In genomic region chr14:88385212-88386101, GRCh38 we compare ENCODE assay signal across 8 cellular contexts. TPM values are rescaled to one million over a fixed set of nuclear protein-coding genes. Genes with fewer than 3 reads are reported as not detected.
DNase-seq lines count a peak whose midpoint lies in the region; ATAC-seq, FAIRE-seq and TF ChIP-seq lines count a peak whose summit lies in the region.

A gene with protein sequence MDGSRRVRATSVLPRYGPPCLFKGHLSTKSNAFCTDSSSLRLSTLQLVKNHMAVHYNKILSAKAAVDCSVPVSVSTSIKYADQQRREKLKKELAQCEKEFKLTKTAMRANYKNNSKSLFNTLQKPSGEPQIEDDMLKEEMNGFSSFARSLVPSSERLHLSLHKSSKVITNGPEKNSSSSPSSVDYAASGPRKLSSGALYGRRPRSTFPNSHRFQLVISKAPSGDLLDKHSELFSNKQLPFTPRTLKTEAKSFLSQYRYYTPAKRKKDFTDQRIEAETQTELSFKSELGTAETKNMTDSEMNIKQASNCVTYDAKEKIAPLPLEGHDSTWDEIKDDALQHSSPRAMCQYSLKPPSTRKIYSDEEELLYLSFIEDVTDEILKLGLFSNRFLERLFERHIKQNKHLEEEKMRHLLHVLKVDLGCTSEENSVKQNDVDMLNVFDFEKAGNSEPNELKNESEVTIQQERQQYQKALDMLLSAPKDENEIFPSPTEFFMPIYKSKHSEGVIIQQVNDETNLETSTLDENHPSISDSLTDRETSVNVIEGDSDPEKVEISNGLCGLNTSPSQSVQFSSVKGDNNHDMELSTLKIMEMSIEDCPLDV (plus strand): TSS chr14:88385657. CDS start chr14:88385819, 162 bp downstream.

- no peaks in the 10 kb centered on the region for H3K9me3 ChIP-seq in WERI-Rb-1 (ENCODE audit: severe bottlenecking)
- no peaks in the 10 kb centered on the region for H3K9me3 ChIP-seq in iPS-20b (ENCODE audit: insufficient read depth, low read depth, low read length)
- H3K9me3 ChIP-seq in skeletal muscle tissue (ENCODE audit: control insufficient read depth in 3 of 3, low read length in 3 of 3), result no peaks in the 10 kb centered on the region

- FAIRE-seq in bronchial epithelial cell (lab: Jason Lieb, UNC), result no peak

- H3K4me3 ChIP-seq in ACC112 (ENCODE audit: low read depth, low read length) (peak within 1 kb of the TSS; percentile 98), WERI-Rb-1 (ENCODE audit: low read depth, low read length) (peak within 1 kb of the TSS; percentile 72), bronchial epithelial cell (ENCODE audit: low read depth, low read length) (peak within 1 kb of the TSS; percentile 92), iPS-20b (ENCODE audit: low read length) (peak within 1 kb of the TSS; percentile 89), skeletal muscle tissue (ENCODE audit: low read length in 3 of 3) (peak within 1 kb of the TSS; percentile 91 to 99 (median 95))

- H3K4me1 ChIP-seq in ACC112 (ENCODE audit: control insufficient read depth, insufficient read depth, low read length, unreplicated experiment), result peaks cover 14% of the 10 kb centered on the region
- H3K4me1 ChIP-seq in iPS-20b (ENCODE audit: insufficient read depth, low read length), result peaks cover 7% of the 10 kb centered on the region; the same call in 1 of the 2 replicates
- peaks cover 6 to 13% (median 6%) of the 10 kb centered on the region in 3 donors for H3K4me1 ChIP-seq in skeletal muscle tissue (ENCODE audit: control insufficient read depth in 3 of 3, insufficient read depth in 3 of 3, low read length in 3 of 3)

- peaks cover 10% of the 10 kb centered on the region for H3K79me2 ChIP-seq in ACC112 (ENCODE audit: control insufficient read depth, insufficient read depth, low read length, unreplicated experiment)

- H3K9ac ChIP-seq in iPS-20b (ENCODE audit: low read depth, low read length) (peak within 1 kb of the TSS; percentile 82; the same call in 1 of the 2 replicates), skeletal muscle tissue (ENCODE audit: low read depth in 1 of 3, low read length in 3 of 3) (peak within 1 kb of the TSS; percentile 79 to 90 (median 79))

- TF ChIP-seq CTCF in WERI-Rb-1 (IDR thresholded peaks at IDR 0.05; ENCODE audit: low read depth, low read length) (0 out of 2 replicates have a peak, but pooled peaks have one; percentile 3), bronchial epithelial cell (IDR thresholded peaks at IDR 0.05; ENCODE audit: insufficient read depth, low read length, severe bottlenecking) (no peak)

- peak; percentile 92 for DNase-seq in NCI-H2107 treated with DMSO at 0.1 percent for 48 hours (lab: John Stamatoyannopoulos, UW; ENCODE audit: unreplicated experiment)
- DNase-seq in WERI-Rb-1, result peak; percentile 95
- DNase-seq in bronchial epithelial cell (ENCODE audit: low read depth), result peak; percentile 79

- peak within 1 kb of the TSS; percentile 98 for H2AFZ ChIP-seq in ACC112 (ENCODE audit: low read length, unreplicated experiment)

- H3K36me3 ChIP-seq in ACC112 (ENCODE audit: insufficient read depth, low read length), result no peaks in the 10 kb centered on the region
- no peaks in the 10 kb centered on the region for H3K36me3 ChIP-seq in WERI-Rb-1
- H3K36me3 ChIP-seq in bronchial epithelial cell (ENCODE audit: control insufficient read depth, insufficient read depth, low read length), result no peaks in the 10 kb centered on the region
- no peaks in the 10 kb centered on the region for H3K36me3 ChIP-seq in iPS-20b (ENCODE audit: insufficient read depth, low read depth, low read length)
- H3K36me3 ChIP-seq in skeletal muscle tissue (ENCODE audit: control insufficient read depth in 3 of 3, insufficient read depth in 3 of 3, low read length in 3 of 3), result peaks cover 0 to 2% (median 0%) of the 10 kb centered on the region in 3 donors

- ATAC-seq in GM18858 (IDR thresholded peaks at IDR 0.05; ENCODE audit: unreplicated experiment) (peak; percentile 100), HG03066 (IDR thresholded peaks at IDR 0.05; ENCODE audit: low read depth, unreplicated experiment) (peak; percentile 100)

- H3K27me3 ChIP-seq in ACC112 (ENCODE audit: insufficient read depth, low read length) (no peaks in the 10 kb centered on the region), WERI-Rb-1 (ENCODE audit: insufficient read depth, low read depth, severe bottlenecking) (no peaks in the 10 kb centered on the region), bronchial epithelial cell (ENCODE audit: control insufficient read depth, insufficient read depth, low read length) (no peaks in the 10 kb centered on the region), iPS-20b (ENCODE audit: insufficient read depth, low read length) (peaks cover 9% of the 10 kb centered on the region; the same call in 1 of the 2 replicates), skeletal muscle tissue (ENCODE audit: control insufficient read depth in 3 of 3, insufficient read depth in 3 of 3, low read length in 3 of 3) (no peaks in the 10 kb centered on the region)

- H3K27ac ChIP-seq in ACC112 (ENCODE audit: low read depth, low read length) (peak within 1 kb of the TSS; percentile 27; the same call in 1 of the 2 replicates), WERI-Rb-1 (peak within 1 kb of the TSS; percentile 39), iPS-20b (ENCODE audit: low read length) (no peak within 1 kb of the TSS), skeletal muscle tissue (ENCODE audit: low read depth, low read length) (peak within 1 kb of the TSS; percentile 72)

RNA-seq across cellular contexts. Expression of the gene that starts here (rescaled TPM):
- total RNA-seq in bronchial epithelial cell, result 7.4 and 9.2 TPM in 2 replicates
- total RNA-seq in skeletal muscle tissue, result 22.4 TPM
